9 cellular contexts compared by ENCODE assay signal in the genomic region with DNA sequence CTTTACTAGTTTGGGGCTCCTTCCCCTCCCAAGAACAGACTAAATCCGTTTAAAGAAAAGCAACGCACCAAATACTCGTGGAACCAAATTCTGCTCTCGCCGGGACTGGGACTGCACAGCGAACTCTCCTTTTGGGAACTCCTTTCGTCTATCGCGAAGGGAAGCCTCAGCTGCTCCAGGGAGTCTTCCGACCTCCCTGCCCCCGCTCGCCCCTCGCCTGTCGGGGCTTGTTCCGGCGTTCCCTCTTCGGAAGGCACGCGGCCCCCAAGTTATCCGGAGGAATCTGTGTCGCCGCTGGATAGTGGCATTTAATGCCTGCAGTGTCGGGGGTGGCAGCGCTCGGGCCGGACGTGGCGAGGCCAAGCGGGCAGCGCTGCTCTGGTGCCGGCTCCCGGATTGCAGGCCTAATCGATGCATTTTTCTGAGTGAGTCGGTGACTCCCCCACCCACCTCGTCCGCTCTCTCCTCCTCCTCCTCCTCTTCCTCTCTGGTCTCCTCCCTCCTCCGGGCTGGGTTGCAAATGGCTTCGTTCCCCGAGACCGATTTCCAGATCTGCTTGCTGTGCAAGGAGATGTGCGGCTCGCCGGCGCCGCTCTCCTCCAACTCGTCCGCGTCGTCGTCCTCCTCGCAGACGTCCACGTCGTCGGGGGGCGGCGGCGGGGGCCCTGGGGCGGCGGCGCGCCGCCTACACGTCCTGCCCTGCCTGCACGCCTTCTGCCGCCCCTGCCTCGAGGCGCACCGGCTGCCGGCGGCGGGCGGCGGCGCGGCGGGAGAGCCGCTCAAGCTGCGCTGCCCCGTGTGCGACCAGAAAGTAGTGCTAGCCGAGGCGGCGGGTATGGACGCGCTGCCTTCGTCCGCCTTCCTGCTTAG. TPM values are rescaled to one million over a fixed set of nuclear protein-coding genes. Genes with fewer than 3 reads are reported as not detected.
DNase-seq lines count a peak whose midpoint lies in the region; ATAC-seq and TF ChIP-seq lines count a peak whose summit lies in the region.
"Had no signal": no experiment of that assay in that cellular context is flagged by ENCODE, and none has a peak within 500 bp of the region (broad histone marks: within the 10 kb centered on the region; RNA-seq: fewer than 3 reads in every experiment).

A gene (plus strand): TSS at position 437 of the 870 bp plus-strand sequence. CDS start 84 bp downstream, at position 521.

- no peaks in the 10 kb centered on the region for H3K36me3 Mint-ChIP-seq in CD4-positive, alpha-beta memory T cell

- H3K4me3 Mint-ChIP-seq in CD4-positive, alpha-beta memory T cell: peak within 1 kb of the TSS; percentile 55 to 83 (median 69)

- H3K27me3 Mint-ChIP-seq in CD4-positive, alpha-beta memory T cell: peaks cover 31 to 32% of the 10 kb centered on the region in 2 donors

- peaks cover 0 to 3% (median 0%) of the 10 kb centered on the region in 8 donors for H3K9me3 Mint-ChIP-seq in CD4-positive, alpha-beta memory T cell

- ATAC-seq in upper lobe of right lung: peak; percentile 45
- ATAC-seq in GM18870 (IDR thresholded peaks at IDR 0.05; ENCODE audit: unreplicated experiment): no peak
- ATAC-seq in GM21723 (IDR thresholded peaks at IDR 0.05; ENCODE audit: unreplicated experiment): no peak
- ATAC-seq in HG02571 (IDR thresholded peaks at IDR 0.05; ENCODE audit: unreplicated experiment): no peak

- DNase-seq in CD4-positive, alpha-beta memory T cell: no peak
- peak; percentile 2 for DNase-seq in HS-5 (ENCODE audit: low read depth)
- DNase-seq in astrocyte of the spinal cord (ENCODE audit: low read depth, low spot score): peak; percentile 22
- peak; percentile 75 for DNase-seq in upper lobe of right lung

- no peak within 1 kb of the TSS for H3K27ac Mint-ChIP-seq in CD4-positive, alpha-beta memory T cell

- TF ChIP-seq CTCF in astrocyte of the spinal cord (IDR thresholded peaks at IDR 0.05; ENCODE audit: low read depth, low read length) (no peak), upper lobe of right lung (IDR thresholded peaks at IDR 0.05) (no peak)

- CTCF ChIA-PET in CD4-positive, alpha-beta memory T cell (lab: Charles Lee; ENCODE audit: partially characterized antibody): no interaction called here

- 0 to 1% methylated on average over 63 to 64 of the region's 88 CpGs for WGBS in mesodermal cell (ENCODE audit: insufficient coverage in 2 of 2), 2 experiments

- intact Hi-C loops in CD4-positive, alpha-beta memory T cell (cut with micrococcal nuclease): no loop called here
- intact Hi-C loops in upper lobe of right lung (cut with DNase I): no loop called here

- H3K4me1 Mint-ChIP-seq in CD4-positive, alpha-beta memory T cell: peaks cover 6 to 30% (median 22%) of the 10 kb centered on the region in 4 donors

- H3K4me1 ChIP-seq in CD4-positive, alpha-beta memory T cell (ENCODE audit: insufficient read depth, low read length): peaks cover 5% of the 10 kb centered on the region
- H3K4me1 ChIP-seq in mesodermal cell (ENCODE audit: control insufficient read depth, insufficient read depth, low read length, poor library complexity, severe bottlenecking) (peaks cover 26% of the 10 kb centered on the region), upper lobe of right lung (peaks cover 6% of the 10 kb centered on the region)

- POLR2A ChIA-PET in CD4-positive, alpha-beta memory T cell (lab: Charles Lee; ENCODE audit: partially characterized antibody): no interaction called here

- in situ Hi-C loops in astrocyte of the spinal cord (cut with HindIII; ENCODE audit: low sequenced_read_pairs): no loop called here

- H3K36me3 ChIP-seq in CD4-positive, alpha-beta memory T cell (ENCODE audit: insufficient read depth, low read length): no peaks in the 10 kb centered on the region
- H3K36me3 ChIP-seq in mesodermal cell (ENCODE audit: control insufficient read depth, insufficient read depth, low read length) (peaks cover 21% of the 10 kb centered on the region), upper lobe of right lung (no peaks in the 10 kb centered on the region)

- H3K27ac ChIP-seq in CD4-positive, alpha-beta memory T cell (ENCODE audit: low read depth, low read length): no peak within 1 kb of the TSS
- H3K27ac ChIP-seq in mesodermal cell (ENCODE audit: low read depth, low read length, severe bottlenecking) (peak within 1 kb of the TSS; percentile 98), upper lobe of right lung (peak within 1 kb of the TSS; percentile 60)
- H3K27ac ChIP-seq: KMS-11 had no signal

- H3K27me3 ChIP-seq in CD4-positive, alpha-beta memory T cell (ENCODE audit: insufficient read depth, low read length): no peaks in the 10 kb centered on the region
- H3K27me3 ChIP-seq in upper lobe of right lung: peaks cover 35% of the 10 kb centered on the region

- no peaks in the 10 kb centered on the region for H3K9me3 ChIP-seq in CD4-positive, alpha-beta memory T cell (ENCODE audit: control insufficient read depth in 1 of 2, low read length in 2 of 2)
- H3K9me3 ChIP-seq in mesodermal cell (ENCODE audit: control insufficient read depth, low read length) (no peaks in the 10 kb centered on the region), upper lobe of right lung (no peaks in the 10 kb centered on the region)

- H3K4me3 ChIP-seq in CD4-positive, alpha-beta memory T cell (ENCODE audit: low read length in 2 of 2): peak within 1 kb of the TSS in 1 of 2 donors; percentile 19
- H3K4me3 ChIP-seq in astrocyte of the spinal cord (ENCODE audit: low read depth, low read length): peak within 1 kb of the TSS; percentile 32
- H3K4me3 ChIP-seq in mesodermal cell (ENCODE audit: extremely low read depth, insufficient read depth, low read length, poor library complexity, severe bottlenecking): peak within 1 kb of the TSS; percentile 84
- peak within 1 kb of the TSS; percentile 56 for H3K4me3 ChIP-seq in upper lobe of right lung

RNA-seq across cellular contexts. Expression of the gene that starts here (rescaled TPM):
- total RNA-seq in CD4-positive, alpha-beta memory T cell: not detected
- not detected for polyA plus RNA-seq in CD4-positive, alpha-beta memory T cell
- polyA plus RNA-seq in mesodermal cell (2013, experiment 1 of 2): 20.3 TPM
- 18.1 TPM for polyA plus RNA-seq in mesodermal cell (2013, experiment 2 of 2)
- 2.2 TPM for total RNA-seq in upper lobe of right lung

Comparison
In these comparisons a context has a peak if more than half of its experiments do, and no peak if none do; other contexts are left out.
1. DNase-seq: peak in HS-5 (single experiment), astrocyte of the spinal cord (single experiment) and upper lobe of right lung (single experiment); none in CD4-positive, alpha-beta memory T cell (0 of 5).